In the genomic region with DNA sequence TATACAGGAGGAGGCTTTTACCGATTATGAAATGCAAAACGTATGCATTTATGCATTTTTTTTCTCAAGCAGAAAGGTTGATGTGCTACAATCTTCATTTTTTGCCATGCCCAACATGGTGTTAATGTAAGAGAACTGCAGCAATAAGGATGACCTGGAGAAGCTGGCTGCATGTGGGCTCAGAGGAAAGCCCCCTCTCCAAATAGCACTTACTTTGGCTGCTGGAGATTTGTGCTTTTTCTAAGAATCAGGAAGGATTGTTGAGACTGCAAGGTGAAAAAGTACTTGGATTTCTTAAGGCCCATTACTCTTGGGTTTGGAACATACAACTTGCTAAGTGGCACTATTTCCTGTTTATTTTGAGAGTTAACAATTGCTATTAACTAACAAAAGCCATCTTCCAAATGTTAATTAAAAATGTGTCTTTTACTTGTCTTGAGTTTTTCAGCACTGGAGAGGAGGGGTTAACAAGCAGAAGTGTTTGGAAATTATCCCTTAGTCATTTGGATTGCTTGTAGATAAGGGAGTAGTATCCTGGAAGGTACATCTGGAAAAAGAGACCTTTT, we compare ENCODE assay signal across 1 cellular context.
TF ChIP-seq lines count a peak whose summit lies in the region.

No MANE protein-coding gene starts in this region.

TF ChIP-seq in endothelial cell of umbilical vein, 7 proteins besides CTCF, POLR2A, EP300 and RAD21 (continued from another document):
- no peak for TF ChIP-seq MYC (IDR thresholded peaks at IDR 0.05; ENCODE audit: low read depth, low read length)
TF ChIP-seq in endothelial cell of umbilical vein: peak in this region for 0.
